Comparison of ENCODE assay signal across 26 cellular contexts in genomic region chr1:229874609-229875008, GRCh38.
DNase-seq lines count a peak whose midpoint lies in the region; FAIRE-seq and TF ChIP-seq lines count a peak whose summit lies in the region.
"Had no signal": no experiment of that assay in that cellular context is flagged by ENCODE, and none has a peak within 500 bp of the region (broad histone marks: within the 10 kb centered on the region; RNA-seq: fewer than 3 reads in every experiment).

No MANE protein-coding gene starts in this region.

- H3K27me3 ChIP-seq in MG63 (no peaks in the 10 kb centered on the region), mammary epithelial cell (ENCODE audit: insufficient read depth, low read length) (peaks cover 12% of the 10 kb centered on the region), PC-9 (ENCODE audit: insufficient read depth, low read depth) (peaks cover 16% of the 10 kb centered on the region)
- H3K27me3 ChIP-seq: colonic mucosa, right atrium auricular region, spleen, uterus had no signal

- H3K9ac ChIP-seq in mammary epithelial cell (ENCODE audit: insufficient read depth, low read length), result no peak overlapping the region

- 63% methylated on average over 2 of the region's 2 CpGs for WGBS in mammary epithelial cell (ENCODE audit: low coverage, missing lambda C conversion rate)

- TF ChIP-seq CTCF in mammary epithelial cell (conservative IDR thresholded peaks at IDR 0.05 in 1 of 2, IDR thresholded peaks at IDR 0.05 in 1 of 2; ENCODE audit: extremely low read depth in 1 of 2, insufficient read depth in 1 of 2, low read depth in 1 of 2, low read length in 2 of 2) (no peak), PC-9 (conservative IDR thresholded peaks at IDR 0.05) (no peak)

- H2AFZ ChIP-seq in mammary epithelial cell (ENCODE audit: low read depth, low read length) (peak overlapping the region; percentile 10), PC-9 (no peak overlapping the region)

- no peak for FAIRE-seq in urothelium cell line (lab: Jason Lieb, UNC)
- FAIRE-seq: bronchial epithelial cell had no signal

- no peak overlapping the region for H3K4me2 ChIP-seq in mammary epithelial cell (ENCODE audit: insufficient read depth, low read depth, low read length)
- H3K4me2 ChIP-seq in PC-9, result no peak overlapping the region

- intact Hi-C loops in mammary epithelial cell (cut with micrococcal nuclease) (no loop called here), PC-9 (cut with micrococcal nuclease; ENCODE audit: unreplicated experiment) (no loop called here)

- CTCF ChIA-PET in mammary epithelial cell (lab: Charles Lee; ENCODE audit: low non-redundant PET), result no interaction called here
- CTCF ChIA-PET in PC-9 (lab: Charles Lee), result no interaction called here

- no peaks in the 10 kb centered on the region for H3K9me3 ChIP-seq in MG63
- H3K9me3 ChIP-seq in mammary epithelial cell (replicated peaks; ENCODE audit: insufficient read depth, low read length), result no peaks in the 10 kb centered on the region
- H3K9me3 ChIP-seq in PC-9 (ENCODE audit: insufficient read depth, low read depth), result no peaks in the 10 kb centered on the region
- H3K9me3 ChIP-seq: colonic mucosa, right atrium auricular region, spleen, thoracic aorta, uterus had no signal

- DNase-seq in stimulated activated CD4-positive, alpha-beta T cell treated with anti-CD3 and anti-CD28 coated beads, Interleukin-15, amount 100 ng/mL, for 24 hours, result peak; percentile 17
- no peak for DNase-seq in stimulated activated CD4-positive, alpha-beta T cell treated with anti-CD3 and anti-CD28 coated beads, Interleukin-12 subunit alpha, Interleukin-12 subunit beta, amount 100 ng/mL, for 4 hours
- peak; percentile 18 for DNase-seq in MG63
- DNase-seq in mammary epithelial cell, result peak; percentile 15
- DNase-seq in urothelium cell line (ENCODE audit: low spot score), result peak; percentile 46
- no peak for DNase-seq in PC-9
- DNase-seq in HK-2 (ENCODE audit: unreplicated experiment), result no peak
- DNase-seq: activated gamma-delta T cell treated with Interleukin-2 at 50 U/mL for 16 hours; amniotic stem cell; colonic mucosa; DND-41; effector CD8-positive, alpha-beta T cell; head of caudate nucleus; Karpas-422; left cardiac atrium; NCI-H1694 treated with DMSO at 0.1 percent for 48 hours; NCI-H2171; NCI-H524; SIG-M5; spleen; stimulated activated CD4-positive, alpha-beta T cell treated with anti-CD3 and anti-CD28 coated beads, Interleukin-4, amount 100 ng/mL, for 4 hours; stimulated activated naive CD4-positive, alpha-beta T cell treated with Interleukin-2 at 50 U/mL for 16 hours; uterus had no signal

- BruUV-seq in mammary epithelial cell (replicated peaks; lab: Mats Ljungman, UMichigan) (no TSS peak), PC-9 (replicated peaks; lab: Mats Ljungman, UMichigan) (no TSS peak)

- H4K20me1 ChIP-seq in mammary epithelial cell (ENCODE audit: insufficient read depth, low read length), result no peaks in the 10 kb centered on the region
- no peaks in the 10 kb centered on the region for H4K20me1 ChIP-seq in PC-9 (ENCODE audit: insufficient read depth)

- no peaks in the 10 kb centered on the region for H3F3A ChIP-seq in PC-9 (ENCODE audit: insufficient read depth, low read depth)

- H3K79me2 ChIP-seq in mammary epithelial cell (ENCODE audit: insufficient read depth, low read length) (no peaks in the 10 kb centered on the region), PC-9 (ENCODE audit: low read depth) (no peaks in the 10 kb centered on the region)

- POLR2A ChIA-PET in PC-9 (lab: Charles Lee; ENCODE audit: unreplicated experiment), result no interaction called here

- H3K36me3 ChIP-seq in MG63 (no peaks in the 10 kb centered on the region), mammary epithelial cell (ENCODE audit: insufficient read depth, low read length) (no peaks in the 10 kb centered on the region), PC-9 (ENCODE audit: low read depth) (no peaks in the 10 kb centered on the region)
- H3K36me3 ChIP-seq: colonic mucosa, right atrium auricular region, spleen, thoracic aorta, uterus had no signal

- in situ Hi-C loops in mammary epithelial cell (cut with MboI; ENCODE audit: low sequenced_read_pairs in 2 of 2), result loop anchor here in 1 of 2 donors (25.0 kb wide), 1 partner anchor 113 kb away; no protein-coding TSS in a partner anchor

- H3K27ac ChIP-seq in mammary epithelial cell (ENCODE audit: insufficient read depth, low read depth, low read length), result no peak overlapping the region
- H3K27ac ChIP-seq in PC-9, result no peak overlapping the region
- H3K27ac ChIP-seq: colonic mucosa, right atrium auricular region, spleen, thoracic aorta, uterus had no signal

- H3K9me2 ChIP-seq in PC-9 (ENCODE audit: insufficient read depth), result no peaks in the 10 kb centered on the region

- H3K4me1 ChIP-seq in mammary epithelial cell (ENCODE audit: insufficient read depth, low read length) (peaks cover 5% of the 10 kb centered on the region), PC-9 (replicated peaks; ENCODE audit: insufficient read depth) (0 out of 2 replicates have a peak, but pooled peaks cover 7% of the 10 kb centered on the region)
- H3K4me1 ChIP-seq: colonic mucosa, right atrium auricular region, spleen, uterus had no signal

- no peak overlapping the region for H3K4me3 ChIP-seq in MG63
- no peak overlapping the region for H3K4me3 ChIP-seq in mammary epithelial cell (replicated peaks in 1 of 3; ENCODE audit: insufficient read depth in 1 of 3, low read depth in 2 of 3, low read length in 3 of 3)
- H3K4me3 ChIP-seq in PC-9, result no peak overlapping the region
- H3K4me3 ChIP-seq: colonic mucosa, right atrium auricular region, spleen, thoracic aorta, uterus had no signal

- dilution Hi-C loops in mammary epithelial cell (cut with HindIII; ENCODE audit: low sequenced_read_pairs), result no loop called here

Comparison
In these comparisons a context has a peak if more than half of its experiments do, and no peak if none do; other contexts are left out.
1. DNase-seq: peak in stimulated activated CD4-positive, alpha-beta T cell treated with anti-CD3 and anti-CD28 coated beads, Interleukin-15, amount 100 ng/mL, for 24 hours (single experiment), MG63 (single experiment), mammary epithelial cell (single experiment) and urothelium cell line (single experiment); none in stimulated activated CD4-positive, alpha-beta T cell treated with anti-CD3 and anti-CD28 coated beads, Interleukin-12 subunit alpha, Interleukin-12 subunit beta, amount 100 ng/mL, for 4 hours (single experiment), PC-9 (0 of 2) and HK-2 (single experiment).